ENCODE assay signal across 18 cellular contexts in genomic region chr6:78701407-78701806, GRCh38.
DNase-seq lines count a peak whose midpoint lies in the region; ATAC-seq and TF ChIP-seq lines count a peak whose summit lies in the region.
"Had no signal": no experiment of that assay in that cellular context is flagged by ENCODE, and none has a peak within 500 bp of the region (broad histone marks: within the 10 kb centered on the region; RNA-seq: fewer than 3 reads in every experiment).

No MANE protein-coding gene starts in this region.

- no peak overlapping the region for H3K27ac ChIP-seq in caudate nucleus (ENCODE audit: low read depth, low read length)
- H3K27ac ChIP-seq: esophagus muscularis mucosa, skin epidermis had no signal

- H3K4me3 ChIP-seq in HFF-Myc (replicated peaks; ENCODE audit: low read depth, low read length): no peak overlapping the region
- no peak overlapping the region for H3K4me3 ChIP-seq in fibroblast of pulmonary artery (replicated peaks; ENCODE audit: low read depth, low read length)
- H3K4me3 ChIP-seq: esophagus muscularis mucosa, skin epidermis had no signal

- no peak for TF ChIP-seq CTCF in HFF-Myc (IDR thresholded peaks at IDR 0.05; ENCODE audit: low read depth, low read length, missing control alignments)
- TF ChIP-seq CTCF in fibroblast of pulmonary artery (IDR thresholded peaks at IDR 0.05; ENCODE audit: low read length, missing control alignments): no peak

- ATAC-seq in SK-N-SH treated with all-trans-retinoic acid at 6 μM for 48 hours: peak; percentile 90
- ATAC-seq in GM19351 (IDR thresholded peaks at IDR 0.05; ENCODE audit: unreplicated experiment): no peak
- no peak for ATAC-seq in GM18505 (IDR thresholded peaks at IDR 0.05; ENCODE audit: unreplicated experiment)
- ATAC-seq: activated CD8-positive, alpha-beta memory T cell treated with anti-CD3 and anti-CD28 coated beads, Interleukin-2, amount 10 ng/mL, durations not matched to agents 7 days and 5 days had no signal

- DNase-seq in HFF-Myc (ENCODE audit: extremely low read depth, low read depth) (peak; percentile 4), fibroblast of pulmonary artery (ENCODE audit: low read depth) (peak; percentile 3), caudate nucleus (lab: John Stamatoyannopoulos, UW) (no peak), NCI-H1436 treated with DMSO at 0.1 percent for 48 hours (lab: John Stamatoyannopoulos, UW) (no peak)
- DNase-seq: activated CD4-positive, alpha-beta T cell treated with anti-CD3 and anti-CD28 coated beads for 1 hour; activated CD8-positive, alpha-beta memory T cell treated with anti-CD3 and anti-CD28 coated beads, Interleukin-2, amount 10 ng/mL, durations not matched to agents 7 days and 5 days; activated gamma-delta T cell; aorta; CD4-positive, alpha-beta T cell; DND-41; hippocampal formation; NCI-H146; NCI-H345 had no signal

- no peak for TF ChIP-seq POLR2A in GM18505 (IDR thresholded peaks at IDR 0.05; ENCODE audit: borderline replicate concordance, extremely low read depth, insufficient read depth, insufficient read length)

TF ChIP-seq in SK-N-SH treated with all-trans-retinoic acid at 6 μM for 48 hours, 23 proteins besides CTCF, POLR2A, EP300 and RAD21:
- TF ChIP-seq TOX (CRISPR knock-in tag; IDR thresholded peaks at IDR 0.05; ENCODE audit: borderline replicate concordance) (no peak), ESRRG (CRISPR knock-in tag; IDR thresholded peaks at IDR 0.05) (no peak)
TF ChIP-seq in SK-N-SH treated with all-trans-retinoic acid at 6 μM for 48 hours: peak in this region for 0.

Comparison
In these comparisons a context has a peak if more than half of its experiments do, and no peak if none do; other contexts are left out.
1. DNase-seq: peak in HFF-Myc (single experiment) and fibroblast of pulmonary artery (single experiment); none in caudate nucleus (0 of 61) and NCI-H1436 treated with DMSO at 0.1 percent for 48 hours (single experiment).